1 cellular context compared by ENCODE assay signal in genomic region chr19:44930088-44930487, GRCh38.
TF ChIP-seq lines count a peak whose summit lies in the region.

No MANE protein-coding gene starts in this region.

TF ChIP-seq in liver, 16 proteins besides CTCF, POLR2A, EP300 and RAD21 (continued from another document):
- no peak for TF ChIP-seq REST (IDR thresholded peaks at IDR 0.05)
- peak; percentile 63 for TF ChIP-seq HNF4G (IDR thresholded peaks at IDR 0.05)
- no peak for TF ChIP-seq GABPA (IDR thresholded peaks at IDR 0.05 in 1 of 2, conservative IDR thresholded peaks at IDR 0.05 in 1 of 2)
- TF ChIP-seq, protein P1, sequence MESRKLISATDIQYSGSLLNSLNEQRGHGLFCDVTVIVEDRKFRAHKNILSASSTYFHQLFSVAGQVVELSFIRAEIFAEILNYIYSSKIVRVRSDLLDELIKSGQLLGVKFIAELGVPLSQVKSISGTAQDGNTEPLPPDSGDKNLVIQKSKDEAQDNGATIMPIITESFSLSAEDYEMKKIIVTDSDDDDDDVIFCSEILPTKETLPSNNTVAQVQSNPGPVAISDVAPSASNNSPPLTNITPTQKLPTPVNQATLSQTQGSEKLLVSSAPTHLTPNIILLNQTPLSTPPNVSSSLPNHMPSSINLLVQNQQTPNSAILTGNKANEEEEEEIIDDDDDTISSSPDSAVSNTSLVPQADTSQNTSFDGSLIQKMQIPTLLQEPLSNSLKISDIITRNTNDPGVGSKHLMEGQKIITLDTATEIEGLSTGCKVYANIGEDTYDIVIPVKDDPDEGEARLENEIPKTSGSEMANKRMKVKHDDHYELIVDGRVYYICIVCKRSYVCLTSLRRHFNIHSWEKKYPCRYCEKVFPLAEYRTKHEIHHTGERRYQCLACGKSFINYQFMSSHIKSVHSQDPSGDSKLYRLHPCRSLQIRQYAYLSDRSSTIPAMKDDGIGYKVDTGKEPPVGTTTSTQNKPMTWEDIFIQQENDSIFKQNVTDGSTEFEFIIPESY (IDR thresholded peaks at IDR 0.05): no peak
- no peak for TF ChIP-seq TAF1 (conservative IDR thresholded peaks at IDR 0.05)
- TF ChIP-seq EGR1 (IDR thresholded peaks at IDR 0.05; ENCODE audit: low read depth in 2 of 2): no peak
- TF ChIP-seq RXRA (IDR thresholded peaks at IDR 0.05): peak; percentile 77 to 87
- TF ChIP-seq, protein P2, sequence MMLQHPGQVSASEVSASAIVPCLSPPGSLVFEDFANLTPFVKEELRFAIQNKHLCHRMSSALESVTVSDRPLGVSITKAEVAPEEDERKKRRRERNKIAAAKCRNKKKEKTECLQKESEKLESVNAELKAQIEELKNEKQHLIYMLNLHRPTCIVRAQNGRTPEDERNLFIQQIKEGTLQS (IDR thresholded peaks at IDR 0.05): no peak
- TF ChIP-seq MAX (IDR thresholded peaks at IDR 0.05): peak; percentile 23
